ENCODE assay signal across 1 cellular context in genomic region chr9:35758475-35759050, GRCh38.
TF ChIP-seq lines count a peak whose summit lies in the region.

No MANE protein-coding gene starts in this region.

TF ChIP-seq in A549, 52 proteins besides CTCF, POLR2A, EP300 and RAD21:
- TF ChIP-seq E2F6 (IDR thresholded peaks at IDR 0.05; ENCODE audit: borderline replicate concordance, low read depth) (no peak), CHD2 (IDR thresholded peaks at IDR 0.05; ENCODE audit: low read length, partially characterized antibody) (no peak), TFCP2L1 (CRISPR knock-in tag; IDR thresholded peaks at IDR 0.05) (no peak), HEYL (CRISPR knock-in tag; IDR thresholded peaks at IDR 0.05) (no peak), BCL3 (IDR thresholded peaks at IDR 0.05) (no peak), KDM1A (IDR thresholded peaks at IDR 0.05; ENCODE audit: low read depth) (no peak), REST (IDR thresholded peaks at IDR 0.05) (no peak), ZC3H11A (IDR thresholded peaks at IDR 0.05) (no peak), MAX (IDR thresholded peaks at IDR 0.05) (no peak), HOXB13 (CRISPR knock-in tag; IDR thresholded peaks at IDR 0.05; ENCODE audit: low read depth) (no peak), HES2 (IDR thresholded peaks at IDR 0.05) (no peak)
